Comparison of ENCODE assay signal across 18 cellular contexts in the genomic region with DNA sequence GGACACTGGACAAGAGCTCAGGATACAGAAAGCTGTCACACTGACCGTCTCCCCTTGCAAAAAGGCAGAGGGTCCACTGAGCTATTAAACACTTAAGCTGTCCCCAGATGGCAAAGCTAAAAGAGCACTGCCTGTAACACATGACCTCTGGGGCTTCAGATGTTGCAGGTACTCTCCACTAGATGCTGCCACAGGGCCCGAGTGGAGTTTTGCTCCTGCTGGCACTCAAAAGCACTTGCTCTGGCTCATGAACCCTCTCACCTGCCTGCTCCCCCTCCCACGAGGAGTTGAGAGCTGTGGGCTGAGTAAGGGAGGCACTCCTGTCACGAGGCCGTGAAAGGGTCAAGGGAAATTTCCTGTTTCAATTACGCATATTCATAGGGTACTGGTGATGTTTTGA.
A peak's percentile ranks its signal among the peaks of the same experiment; 100 is the strongest.
DNase-seq lines count a peak whose midpoint lies in the region; ATAC-seq lines count a peak whose summit lies in the region.
"Had no signal": no experiment of that assay in that cellular context is flagged by ENCODE, and none has a peak within 500 bp of the region (broad histone marks: within the 10 kb centered on the region; RNA-seq: fewer than 3 reads in every experiment).

No MANE protein-coding gene starts in this region.

- no peaks in the 10 kb centered on the region for H3K36me3 ChIP-seq in stomach smooth muscle (ENCODE audit: control insufficient read depth in 2 of 2, insufficient read depth in 2 of 2, low read length in 2 of 2)
- H3K36me3 ChIP-seq: gastrocnemius medialis, right lobe of liver had no signal

- H3K9ac ChIP-seq in stomach smooth muscle (ENCODE audit: low read length in 2 of 2), result no peak overlapping the region

- H3K4me1 ChIP-seq in stomach smooth muscle (ENCODE audit: control insufficient read depth, insufficient read depth, low read length), result peaks cover 44% of the 10 kb centered on the region

- no peaks in the 10 kb centered on the region for H3K27me3 ChIP-seq in stomach smooth muscle (ENCODE audit: control insufficient read depth in 1 of 2, insufficient read depth in 2 of 2, low read length in 2 of 2)
- H3K27me3 ChIP-seq: gastrocnemius medialis, right lobe of liver had no signal

- no peak overlapping the region for H3K4me3 ChIP-seq in stomach smooth muscle (ENCODE audit: low read length in 2 of 2)
- H3K4me3 ChIP-seq: gastrocnemius medialis, right lobe of liver had no signal

- DNase-seq in NCI-H82 (lab: John Stamatoyannopoulos, UW), result peak; percentile 61
- DNase-seq in NCI-H82 treated with DMSO at 0.1 percent for 48 hours (lab: John Stamatoyannopoulos, UW; ENCODE audit: unreplicated experiment), result no peak
- DNase-seq in NAMALWA (ENCODE audit: low spot score), result peak; percentile 35
- peak; percentile 27 for DNase-seq in dermis blood vessel endothelial cell
- no peak for DNase-seq in activated CD4-positive, alpha-beta T cell treated with anti-CD3 and anti-CD28 coated beads, Interleukin-2, amount 50 U/mL, for 1 hour
- DNase-seq in NCI-H748 (lab: John Stamatoyannopoulos, UW; ENCODE audit: unreplicated experiment), result no peak
- DNase-seq: ACHN; gastrocnemius medialis; NCI-H1930; NCI-H774; nucleus accumbens; right lobe of liver; stimulated activated naive CD8-positive, alpha-beta T cell treated with anti-CD3 and anti-CD28 coated beads, Interleukin-15, Interleukin-2, amounts not matched to agents 100 U/mL and 50 U/mL, for 24 hours; trophoblast cell had no signal

- peaks cover 4 to 8% of the 10 kb centered on the region in 2 donors for H3K9me3 ChIP-seq in stomach smooth muscle (ENCODE audit: control insufficient read depth in 2 of 2, low read length in 2 of 2)
- H3K9me3 ChIP-seq: right lobe of liver had no signal

- peak overlapping the region; percentile 41 for H3K27ac ChIP-seq in stomach smooth muscle (ENCODE audit: low read length)
- H3K27ac ChIP-seq: epithelial cell of prostate, gastrocnemius medialis, right lobe of liver had no signal

- ATAC-seq in GM18870 (IDR thresholded peaks at IDR 0.05; ENCODE audit: unreplicated experiment), result no peak
- ATAC-seq: gastrocnemius medialis; SK-N-SH treated with all-trans-retinoic acid at 6 μM for 48 hours; stimulated activated naive CD8-positive, alpha-beta T cell treated with anti-CD3 and anti-CD28 coated beads, Interleukin-15, Interleukin-2, amounts not matched to agents 100 U/mL and 50 U/mL, for 24 hours had no signal

Comparison
In these comparisons a context has a peak if more than half of its experiments do, and no peak if none do; other contexts are left out.
1. DNase-seq: peak in NCI-H82 (single experiment), NAMALWA (single experiment) and dermis blood vessel endothelial cell (single experiment); none in NCI-H82 treated with DMSO at 0.1 percent for 48 hours (single experiment), activated CD4-positive, alpha-beta T cell treated with anti-CD3 and anti-CD28 coated beads, Interleukin-2, amount 50 U/mL, for 1 hour (single experiment) and NCI-H748 (single experiment).